In genomic region chr16:3170440-3171180, GRCh38 we compare ENCODE assay signal across 8 cellular contexts. TPM values are rescaled to one million over a fixed set of nuclear protein-coding genes. Genes with fewer than 3 reads are reported as not detected.
DNase-seq lines count a peak whose midpoint lies in the region; ATAC-seq and TF ChIP-seq lines count a peak whose summit lies in the region.

No MANE protein-coding gene starts in this region.

- ATAC-seq in activated naive CD8-positive, alpha-beta T cell treated with anti-CD3 and anti-CD28 coated beads, Interleukin-2, amount 10 ng/mL, durations not matched to agents 7 days and 5 days (ENCODE audit: low read depth): peak; percentile 25
- peak in 1 of 2 donors; percentile 35 for ATAC-seq in lower lobe of right lung

- no peaks in the 10 kb centered on the region for H3K36me3 Mint-ChIP-seq in activated naive CD8-positive, alpha-beta T cell treated with anti-CD3 and anti-CD28 coated beads, Interleukin-2, amount 10 ng/mL, durations not matched to agents 7 days and 5 days

- POLR2A ChIA-PET in activated naive CD8-positive, alpha-beta T cell treated with anti-CD3 and anti-CD28 coated beads, Interleukin-2, amount 10 ng/mL, durations not matched to agents 7 days and 5 days (lab: Charles Lee): interaction anchor here (0.6 to 2.3 kb wide), 11 partner anchors 7 to 112 kb away, joined by 3 to 7 read pairs (median 4); partner anchors contain the start of genes OR1F1 and ZNF213

- H3K27ac ChIP-seq in lower lobe of right lung: no peak overlapping the region

- H3K9me3 Mint-ChIP-seq in activated naive CD8-positive, alpha-beta T cell treated with anti-CD3 and anti-CD28 coated beads, Interleukin-2, amount 10 ng/mL, durations not matched to agents 7 days and 5 days: no peaks in the 10 kb centered on the region

- peak overlapping the region; percentile 78 for H3K4me3 Mint-ChIP-seq in activated naive CD8-positive, alpha-beta T cell treated with anti-CD3 and anti-CD28 coated beads, Interleukin-2, amount 10 ng/mL, durations not matched to agents 7 days and 5 days

- intact Hi-C loops in lower lobe of right lung (cut with DNase I): no loop called here

- DNase-seq in ACHN (peak; percentile 47), HFF-Myc (ENCODE audit: extremely low read depth, low read depth) (no peak), lower lobe of right lung (peak; percentile 48), NOMO-1 (lab: John Stamatoyannopoulos, UW; ENCODE audit: unreplicated experiment in 2 of 2) (no peak), HK-2 (ENCODE audit: unreplicated experiment) (no peak), activated gamma-delta T cell (lab: John Stamatoyannopoulos, UW) (no peak), NCI-H2171 treated with DMSO at 0.1 percent for 48 hours (lab: John Stamatoyannopoulos, UW) (no peak)
- no peak for DNase-seq in activated naive CD8-positive, alpha-beta T cell treated with anti-CD3 and anti-CD28 coated beads, Interleukin-2, amount 10 ng/mL, durations not matched to agents 7 days and 5 days

- H3K27me3 ChIP-seq in lower lobe of right lung (ENCODE audit: low read depth): peaks cover 82% of the 10 kb centered on the region

- H3K4me1 Mint-ChIP-seq in activated naive CD8-positive, alpha-beta T cell treated with anti-CD3 and anti-CD28 coated beads, Interleukin-2, amount 10 ng/mL, durations not matched to agents 7 days and 5 days: peaks cover 32% of the 10 kb centered on the region

- H3K4me3 ChIP-seq in HFF-Myc (replicated peaks; ENCODE audit: low read depth, low read length) (peak overlapping the region; percentile 7), lower lobe of right lung (peak overlapping the region; percentile 18)

- TF ChIP-seq CTCF in HFF-Myc (IDR thresholded peaks at IDR 0.05; ENCODE audit: low read depth, low read length, missing control alignments) (no peak), lower lobe of right lung (IDR thresholded peaks at IDR 0.05) (no peak)

- peaks cover 22% of the 10 kb centered on the region for H3K4me1 ChIP-seq in lower lobe of right lung

- no peaks in the 10 kb centered on the region for H3K9me3 ChIP-seq in lower lobe of right lung

- H3K36me3 ChIP-seq in lower lobe of right lung: no peaks in the 10 kb centered on the region

- in situ Hi-C loops in ACHN (cut with HindIII; ENCODE audit: low pct_ligation_motif_present, low pct_unique_long_range_greater_than_20kb, low sequenced_read_pairs): no loop called here

- H3K27me3 Mint-ChIP-seq in activated naive CD8-positive, alpha-beta T cell treated with anti-CD3 and anti-CD28 coated beads, Interleukin-2, amount 10 ng/mL, durations not matched to agents 7 days and 5 days: peaks cover 67% of the 10 kb centered on the region

- H3K27ac Mint-ChIP-seq in activated naive CD8-positive, alpha-beta T cell treated with anti-CD3 and anti-CD28 coated beads, Interleukin-2, amount 10 ng/mL, durations not matched to agents 7 days and 5 days: no peak overlapping the region

RNA-seq across cellular contexts. Expression of gene OR1F1, which starts 17.4 kb away (rescaled TPM):
- total RNA-seq in activated naive CD8-positive, alpha-beta T cell treated with anti-CD3 and anti-CD28 coated beads, Interleukin-2, amount 10 ng/mL, durations not matched to agents 7 days and 5 days: not detected
- total RNA-seq in lower lobe of right lung: not detected

RNA-seq across cellular contexts. Expression of gene ZNF213, which starts 35.8 kb away (rescaled TPM):
- 10 to 100 TPM; 12.9 to 13.3 TPM for total RNA-seq in activated naive CD8-positive, alpha-beta T cell treated with anti-CD3 and anti-CD28 coated beads, Interleukin-2, amount 10 ng/mL, durations not matched to agents 7 days and 5 days
- 10.2 TPM for total RNA-seq in lower lobe of right lung

RNA-seq across cellular contexts. Expression of gene ZNF205, which starts 58.2 kb away (rescaled TPM):
- total RNA-seq in activated naive CD8-positive, alpha-beta T cell treated with anti-CD3 and anti-CD28 coated beads, Interleukin-2, amount 10 ng/mL, durations not matched to agents 7 days and 5 days: not detected
- total RNA-seq in lower lobe of right lung: 11.9 TPM

Comparison
In these comparisons a context has a peak if more than half of its experiments do, and no peak if none do; other contexts are left out.
1. DNase-seq: peak in ACHN (single experiment) and lower lobe of right lung (single experiment); none in HFF-Myc (single experiment), activated naive CD8-positive, alpha-beta T cell treated with anti-CD3 and anti-CD28 coated beads, Interleukin-2, amount 10 ng/mL, durations not matched to agents 7 days and 5 days (single experiment), NOMO-1 (0 of 2), HK-2 (single experiment), activated gamma-delta T cell (single experiment) and NCI-H2171 treated with DMSO at 0.1 percent for 48 hours (single experiment).
2. RNA of gene ZNF205, which starts 58.2 kb away (total RNA-seq): 11.9 TPM in lower lobe of right lung (single experiment); not detected in activated naive CD8-positive, alpha-beta T cell treated with anti-CD3 and anti-CD28 coated beads, Interleukin-2, amount 10 ng/mL, durations not matched to agents 7 days and 5 days; every median in the first group is over 10 times any median in the second.